ENCODE assay signal across 28 cellular contexts in genomic region chr2:235399895-235400294, GRCh38.
"Had no signal": no experiment of that assay in that cellular context is flagged by ENCODE, and none has a peak within 500 bp of the region (broad histone marks: within the 10 kb centered on the region; RNA-seq: fewer than 3 reads in every experiment).

No MANE protein-coding gene starts in this region.

- DNase-seq: nephron progenitor cell; nucleus accumbens; pancreas; posterior cingulate gyrus; psoas muscle; right cardiac atrium; right lobe of liver; sigmoid colon; small intestine; stimulated activated CD4-positive, alpha-beta T cell treated with anti-CD3 and anti-CD28 coated beads, Interleukin-15, amount 100 ng/mL, for 24 hours; stimulated activated CD4-positive, alpha-beta T cell treated with anti-CD3 and anti-CD28 coated beads, Interleukin-2, amount 100 ng/mL, for 24 hours; stimulated activated CD4-positive, alpha-beta T cell treated with anti-CD3 and anti-CD28 coated beads, Interleukin-2, amount 100 ng/mL, for 48 hours; stimulated activated CD4-positive, alpha-beta T cell treated with anti-CD3 and anti-CD28 coated beads, Interleukin-4, amount 100 ng/mL, for 24 hours; stimulated activated naive B cell treated with anti-CD40 and anti-IgM and Interleukin-4, amounts not matched to agents 10 μg/mL and 1 μg/mL and 100 μg/mL, for 72 hours; stimulated activated naive CD4-positive, alpha-beta T cell treated with Interleukin-2 at 50 U/mL for 16 hours; stomach; thyroid gland; trophoblast cell; upper lobe of left lung had no signal

- H3K9me3 Mint-ChIP-seq: natural killer cell treated with Interleukin-12 subunit alpha and Interleukin-12 subunit beta and Interleukin-15 and Interleukin-18, amount 100 ng/mL, for 72 hours; stimulated activated effector memory CD8-positive, alpha-beta T cell treated with anti-CD3 and anti-CD28 coated beads, Interleukin-12 subunit alpha, Interleukin-12 subunit beta, amount 100 ng/mL, for 72 hours; stimulated activated naive CD8-positive, alpha-beta T cell treated with anti-CD3 and anti-CD28 coated beads, Interleukin-15, Interleukin-2, amounts not matched to agents 100 ng/mL and 50 ng/mL, for 24 hours had no signal

- H3K36me3 ChIP-seq: neutrophil, pancreas, right lobe of liver, sigmoid colon, stomach, thoracic aorta, thyroid gland, tibial nerve, upper lobe of left lung, vagina had no signal

- H3K4me3 ChIP-seq: pancreas, psoas muscle, right lobe of liver, sigmoid colon, stomach, thoracic aorta, thyroid gland, tibial nerve, upper lobe of left lung, vagina had no signal

- H3K9me3 ChIP-seq: neutrophil, pancreas, psoas muscle, right lobe of liver, sigmoid colon, thoracic aorta, thyroid gland, tibial nerve, upper lobe of left lung, vagina had no signal

- H3K4me1 Mint-ChIP-seq: stimulated activated effector memory CD8-positive, alpha-beta T cell treated with anti-CD3 and anti-CD28 coated beads, Interleukin-12 subunit alpha, Interleukin-12 subunit beta, amount 100 ng/mL, for 72 hours; stimulated activated naive B cell treated with anti-CD40 and anti-IgM and Interleukin-4, amounts not matched to agents 10 μg/mL and 1 μg/mL and 100 μg/mL, for 72 hours had no signal

- H3K36me3 Mint-ChIP-seq: natural killer cell treated with Interleukin-12 subunit alpha and Interleukin-12 subunit beta and Interleukin-15 and Interleukin-18, amount 100 ng/mL, for 72 hours; stimulated activated effector memory CD8-positive, alpha-beta T cell treated with anti-CD3 and anti-CD28 coated beads, Interleukin-12 subunit alpha, Interleukin-12 subunit beta, amount 100 ng/mL, for 72 hours had no signal

- H3K27ac Mint-ChIP-seq: natural killer cell treated with Interleukin-12 subunit alpha and Interleukin-12 subunit beta and Interleukin-15 and Interleukin-18, amount 100 ng/mL, for 72 hours; nephron progenitor cell; progenitor cell of endocrine pancreas; stimulated activated effector memory CD8-positive, alpha-beta T cell treated with anti-CD3 and anti-CD28 coated beads, Interleukin-12 subunit alpha, Interleukin-12 subunit beta, amount 100 ng/mL, for 72 hours; stimulated activated naive B cell treated with anti-CD40 and anti-IgM and Interleukin-4, amounts not matched to agents 10 μg/mL and 1 μg/mL and 100 μg/mL, for 72 hours; stimulated activated naive CD8-positive, alpha-beta T cell treated with anti-CD3 and anti-CD28 coated beads, Interleukin-15, Interleukin-2, amounts not matched to agents 100 ng/mL and 50 ng/mL, for 24 hours had no signal

- H3K4me1 ChIP-seq: pancreas, psoas muscle, right lobe of liver, sigmoid colon, stomach, tibial nerve, upper lobe of left lung, vagina had no signal

- H3K27ac ChIP-seq: neutrophil, pancreas, psoas muscle, right lobe of liver, sigmoid colon, stomach, thoracic aorta, thyroid gland, tibial nerve, upper lobe of left lung, vagina had no signal

- ATAC-seq: natural killer cell treated with Interleukin-12 subunit alpha and Interleukin-12 subunit beta and Interleukin-15 and Interleukin-18, amount 100 ng/mL, for 72 hours; pancreas; psoas muscle; right cardiac atrium; right lobe of liver; stimulated activated effector memory CD8-positive, alpha-beta T cell treated with anti-CD3 and anti-CD28 coated beads, Interleukin-12 subunit alpha, Interleukin-12 subunit beta, amount 100 ng/mL, for 72 hours; stimulated activated naive B cell treated with anti-CD40 and anti-IgM and Interleukin-4, amounts not matched to agents 10 μg/mL and 1 μg/mL and 100 μg/mL, for 72 hours had no signal

- H3K4me3 Mint-ChIP-seq: natural killer cell treated with Interleukin-12 subunit alpha and Interleukin-12 subunit beta and Interleukin-15 and Interleukin-18, amount 100 ng/mL, for 72 hours; nephron progenitor cell; neural crest cell; stimulated activated effector memory CD8-positive, alpha-beta T cell treated with anti-CD3 and anti-CD28 coated beads, Interleukin-12 subunit alpha, Interleukin-12 subunit beta, amount 100 ng/mL, for 72 hours; stimulated activated naive B cell treated with anti-CD40 and anti-IgM and Interleukin-4, amounts not matched to agents 10 μg/mL and 1 μg/mL and 100 μg/mL, for 72 hours; stimulated activated naive CD8-positive, alpha-beta T cell treated with anti-CD3 and anti-CD28 coated beads, Interleukin-15, Interleukin-2, amounts not matched to agents 100 ng/mL and 50 ng/mL, for 24 hours had no signal

- H3K27me3 ChIP-seq: neutrophil, pancreas, right lobe of liver, sigmoid colon, thyroid gland, tibial nerve, upper lobe of left lung, vagina had no signal
